17 cellular contexts compared by ENCODE assay signal in genomic region chr11:2094354-2095197, GRCh38. TPM values are rescaled to one million over a fixed set of nuclear protein-coding genes. Genes with fewer than 3 reads are reported as not detected.
DNase-seq lines count a peak whose midpoint lies in the region; FAIRE-seq and TF ChIP-seq lines count a peak whose summit lies in the region.
"Had no signal": no experiment of that assay in that cellular context is flagged by ENCODE, and none has a peak within 500 bp of the region (broad histone marks: within the 10 kb centered on the region; RNA-seq: fewer than 3 reads in every experiment).

No MANE protein-coding gene starts in this region.

- H3K27me3 ChIP-seq in H1 (replicated peaks in 1 of 4; ENCODE audit: control insufficient read depth in 3 of 4, extremely low read depth in 1 of 4, insufficient read depth in 3 of 4, low read length in 3 of 4) (peaks cover 0 to 3% (median 0%) of the 10 kb centered on the region in 4 experiments; a peak in 1 of 7 replicates), sigmoid colon (no peaks in the 10 kb centered on the region)

- no peak overlapping the region for H3K56ac ChIP-seq in H1 (replicated peaks; ENCODE audit: insufficient read length, low read depth, low read length)

- no peak overlapping the region for H2BK120ac ChIP-seq in H1 (replicated peaks; ENCODE audit: low read depth, low read length)

- H3K27ac ChIP-seq in C4-2B (peak overlapping the region; percentile 74), H1 (ENCODE audit: low read depth, low read length) (no peak overlapping the region), sigmoid colon (no peak overlapping the region)
- H3K27ac ChIP-seq: 22Rv1 had no signal

- FAIRE-seq in H1 (lab: Jason Lieb, UNC), result no peak

- intact Hi-C loops in sigmoid colon (cut with DNase I), result no loop called here

- H4K8ac ChIP-seq in H1 (ENCODE audit: extremely low read depth, insufficient read depth, low read length), result no peak overlapping the region; the same call in 1 of the 2 replicates

- no peak for TF ChIP-seq POLR2A in H1 (IDR thresholded peaks at IDR 0.05; ENCODE audit: control extremely low read depth in 1 of 2, low read depth in 2 of 2, low read length in 2 of 2)
- TF ChIP-seq POLR2A in sigmoid colon (IDR thresholded peaks at IDR 0.05), result no peak

- peak; percentile 26 for DNase-seq in activated CD4-positive, CD25-positive, alpha-beta regulatory T cell treated with anti-CD3 and anti-CD28 coated beads, Interleukin-2, amount 50 U/mL, for 72 hours
- no peak for DNase-seq in activated CD4-positive, CD25-positive, alpha-beta regulatory T cell (lab: John Stamatoyannopoulos, UW)
- DNase-seq in H1 (ENCODE audit: low read depth in 1 of 2, low spot score in 2 of 2) (no peak), sigmoid colon (peak; percentile 50), NCI-H226 (no peak), NOMO-1 (lab: John Stamatoyannopoulos, UW; ENCODE audit: unreplicated experiment in 2 of 2) (no peak), GM20000 (ENCODE audit: low spot score) (no peak)
- DNase-seq: HCEC 1CT, MV-4-11, NCI-H1436 treated with DMSO at 0.1 percent for 48 hours, NCI-H2081, NCI-H526 treated with DMSO at 0.1 percent for 48 hours, OCI-M1, SK-N-SH had no signal

- H4K91ac ChIP-seq in H1 (replicated peaks; ENCODE audit: insufficient read length, low read length), result no peak overlapping the region

- no peak for TF ChIP-seq EP300 in H1 (IDR thresholded peaks at IDR 0.05; ENCODE audit: borderline replicate concordance in 1 of 2, low read depth in 2 of 2, low read length in 2 of 2)
- TF ChIP-seq EP300 in sigmoid colon (IDR thresholded peaks at IDR 0.05), result no peak

- no peak overlapping the region for H2BK5ac ChIP-seq in H1 (ENCODE audit: low read depth, low read length)

- H3K4me2 ChIP-seq in H1 (ENCODE audit: insufficient read depth in 1 of 2, low read depth in 2 of 2, low read length in 2 of 2), result no peak overlapping the region
- H3K4me2 ChIP-seq: SK-N-SH had no signal

- H3K4me1 ChIP-seq in H1 (replicated peaks in 1 of 4; ENCODE audit: control insufficient read depth in 3 of 4, insufficient read depth in 4 of 4, low read length in 3 of 4) (peaks cover 0 to 30% (median 21%) of the 10 kb centered on the region in 4 experiments; a peak in 6 of 7 replicates), sigmoid colon (peaks cover 0 to 23% (median 13%) of the 10 kb centered on the region in 4 donors)

- H3K4ac ChIP-seq in H1 (replicated peaks; ENCODE audit: insufficient read length, low read depth, low read length), result no peak overlapping the region

- peak overlapping the region; percentile 60; the same call in 1 of the 2 replicates for H2BK12ac ChIP-seq in H1 (ENCODE audit: low read depth, low read length)

- POLR2A ChIA-PET in H1 (lab: Charles Lee; ENCODE audit: partially characterized antibody), result interaction anchor here (0.6 kb wide), 1 partner anchor 18 kb away, joined by 3 read pairs; no protein-coding TSS in a partner anchor

- H4K5ac ChIP-seq in H1 (ENCODE audit: insufficient read length, low read depth, low read length), result no peak overlapping the region

- no peak for TF ChIP-seq RAD21 in H1 (IDR thresholded peaks at IDR 0.05 in 1 of 2, conservative IDR thresholded peaks at IDR 0.05 in 1 of 2; ENCODE audit: low read depth in 2 of 2, low read length in 2 of 2)

- no peak overlapping the region for H3K4me3 ChIP-seq in H1 (ENCODE audit: extremely low read depth in 1 of 4, insufficient read depth in 2 of 4, low read depth in 3 of 4, low read length in 4 of 4)
- no peak overlapping the region for H3K4me3 ChIP-seq in sigmoid colon

- H3K23me2 ChIP-seq in H1 (ENCODE audit: low read depth, low read length), result no peaks in the 10 kb centered on the region

- H3K23ac ChIP-seq in H1 (ENCODE audit: insufficient read length), result no peak overlapping the region

- H2BK15ac ChIP-seq in H1 (ENCODE audit: low read length), result 0 out of 2 replicates have a peak overlapping the region, but pooled peaks have one; percentile 61

- H2AFZ ChIP-seq in H1 (ENCODE audit: low read length), result no peak overlapping the region

- TF ChIP-seq CTCF in C4-2B (conservative IDR thresholded peaks at IDR 0.05) (no peak), H1 (IDR thresholded peaks at IDR 0.05; ENCODE audit: control extremely low read depth in 1 of 3, insufficient read depth in 1 of 3, low read depth in 1 of 3, low read length in 3 of 3) (no peak), sigmoid colon (IDR thresholded peaks at IDR 0.05) (no peak), GM20000 (IDR thresholded peaks at IDR 0.05; ENCODE audit: extremely low read depth, missing control alignments) (no peak)

- H4K20me1 ChIP-seq in H1 (replicated peaks in 1 of 2; ENCODE audit: control insufficient read depth in 1 of 2, insufficient read depth in 2 of 2, low read length in 2 of 2), result peaks cover 0 to 1% of the 10 kb centered on the region in 2 experiments

- H3K9ac ChIP-seq in H1 (replicated peaks in 1 of 4; ENCODE audit: extremely low read depth in 1 of 4, low read depth in 3 of 4, low read length in 3 of 4), result no peak overlapping the region
- H3K9ac ChIP-seq: SK-N-SH had no signal

- WGBS in H1 (ENCODE audit: extremely low coverage in 1 of 2, insufficient coverage in 1 of 2, insufficient read length in 1 of 2, insufficient replicate concordance in 2 of 2, low coverage in 1 of 2, low lambda C conversion rate in 2 of 2, missing lambda C conversion rate in 1 of 2), 2 experiments, result 93% methylated on average over 20 of the region's 21 CpGs; no CpG with 5 or more reads in 1 of the 2 experiments
- WGBS in sigmoid colon, 2 donors, result 90 to 92% methylated on average over 21 of the region's 21 CpGs

- H3K18ac ChIP-seq in H1 (ENCODE audit: extremely low read depth, low read length), result no peak overlapping the region

- no peaks in the 10 kb centered on the region for H3K79me2 ChIP-seq in H1 (ENCODE audit: control insufficient read depth in 1 of 2, insufficient read depth in 2 of 2, low read length in 2 of 2)

- H3K79me1 ChIP-seq in H1 (ENCODE audit: low read depth, low read length), result no peaks in the 10 kb centered on the region

- no peaks in the 10 kb centered on the region; a peak in 1 of 4 replicates for H3K9me3 ChIP-seq in H1 (ENCODE audit: insufficient read depth in 2 of 2, low read depth in 1 of 2, low read length in 1 of 2)
- H3K9me3 ChIP-seq in sigmoid colon, result no peaks in the 10 kb centered on the region
- H3K9me3 ChIP-seq: SK-N-SH had no signal

- H2BK20ac ChIP-seq in H1 (ENCODE audit: low read length), result no peak overlapping the region

- no peak overlapping the region for H2AK5ac ChIP-seq in H1 (ENCODE audit: low read depth, low read length)

- CTCF ChIA-PET in H1 (lab: Charles Lee; ENCODE audit: partially characterized antibody), result interaction anchor here (0.9 to 8.3 kb wide), 8 partner anchors 15 to 262 kb away, joined by 3 to 80 read pairs (median 4); no protein-coding TSS in a partner anchor

- H3K36me3 ChIP-seq in H1 (ENCODE audit: control insufficient read depth in 2 of 4, insufficient read depth in 4 of 4, low read length in 3 of 4) (no peaks in the 10 kb centered on the region), sigmoid colon (no peaks in the 10 kb centered on the region)

- no peak overlapping the region for H3K14ac ChIP-seq in H1 (ENCODE audit: insufficient read length)

RNA-seq across cellular contexts. Expression of gene IGF2, which starts 44.6 kb away (rescaled TPM):
- total RNA-seq in H1 (2021; fragmentation: NEBNext Ultra II Directional; extraction: Animal tissue kit (Norgen Biotek cat#: 25700)), result 1.3 and 1.5 TPM in 2 replicates
- polyA plus RNA-seq in H1 (2011; rRNA removed) (0.74 and 2.0 TPM in 2 replicates), sigmoid colon (1 to 10 TPM; 1.6 to 7.8 (median 2.4) TPM)
- 1.1 TPM for polyA plus RNA-seq in H1 (2011; cell fraction: cytosol; rRNA removed)
- 0.37 TPM for polyA plus RNA-seq in H1 (2011; cell fraction: nucleus; rRNA removed)
- polyA plus RNA-seq in H1 (2012, experiment 1 of 2), result 1.6 to 3.2 TPM (median 2.7 TPM) in 4 replicates
- 1.00 TPM for polyA plus RNA-seq in H1 (2012, experiment 2 of 2)
- 2.0 TPM for polyA plus RNA-seq in H1 (2013, experiment 1 of 2)
- polyA plus RNA-seq in H1 (2013, experiment 2 of 2), result 2.6 TPM
- 0.20 and 0.57 TPM in 2 replicates for polyA minus RNA-seq in H1 (2011; rRNA and poly(A)+ RNA removed)
- 0.88 TPM for polyA minus RNA-seq in H1 (2011; cell fraction: cytosol; rRNA and poly(A)+ RNA removed)
- 0.70 TPM for polyA minus RNA-seq in H1 (2011; cell fraction: nucleus; rRNA and poly(A)+ RNA removed)
- 10 to 100 TPM; 13.9 to 63.1 (median 27.0) TPM for total RNA-seq in sigmoid colon
- polyA plus RNA-seq: IgD-negative memory B cell had no signal

Comparison
In these comparisons a context has a peak if more than half of its experiments do, and no peak if none do; other contexts are left out.
1. DNase-seq: peak in activated CD4-positive, CD25-positive, alpha-beta regulatory T cell treated with anti-CD3 and anti-CD28 coated beads, Interleukin-2, amount 50 U/mL, for 72 hours (single experiment) and sigmoid colon (single experiment); none in activated CD4-positive, CD25-positive, alpha-beta regulatory T cell (0 of 4), H1 (0 of 2), NCI-H226 (single experiment), NOMO-1 (0 of 2) and GM20000 (single experiment).